In the genomic region with DNA sequence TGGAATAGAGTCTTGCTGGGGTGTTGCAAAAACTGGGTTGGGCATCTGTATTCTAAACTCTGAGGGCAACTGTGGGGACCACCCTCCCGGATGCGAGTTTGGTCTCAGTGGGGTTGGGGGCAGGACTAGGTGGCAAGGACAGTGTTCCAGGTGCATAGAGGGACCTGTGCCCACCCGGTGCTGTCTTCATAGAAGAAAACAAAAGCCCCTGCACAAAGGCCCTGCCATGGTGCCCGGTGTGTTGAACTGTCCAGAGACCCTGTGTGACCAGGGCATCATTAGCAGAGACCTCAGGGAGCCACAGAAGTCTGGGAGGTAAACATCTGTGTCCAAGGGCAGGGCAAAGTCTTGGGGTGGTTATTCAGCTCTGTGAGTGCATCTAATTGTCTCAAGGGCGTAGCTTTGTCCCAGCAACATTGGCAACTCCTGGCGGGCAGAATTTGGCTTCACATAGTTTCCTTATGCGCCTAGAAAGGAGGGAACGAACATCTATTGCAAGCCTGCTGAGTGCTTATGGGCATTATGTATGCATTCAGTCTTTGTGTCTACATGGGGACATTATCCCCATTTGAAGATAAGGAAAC, we compare ENCODE assay signal across 12 cellular contexts.
"Had no signal": no experiment of that assay in that cellular context is flagged by ENCODE, and none has a peak within 500 bp of the region (broad histone marks: within the 10 kb centered on the region; RNA-seq: fewer than 3 reads in every experiment).

No MANE protein-coding gene starts in this region.

- H3K4me3 ChIP-seq: hepatocyte, left ventricle myocardium inferior, testis had no signal

- H2AFZ ChIP-seq: hepatocyte had no signal

- H3K4me2 ChIP-seq: hepatocyte had no signal

- H3K27ac ChIP-seq: hepatocyte, left ventricle myocardium inferior, testis had no signal

- H3K36me3 ChIP-seq: left ventricle myocardium inferior had no signal

- H3K27ac Mint-ChIP-seq: activated B cell treated with CpG ODN at 0.5 μM for 24 hours; activated CD4-positive, alpha-beta T cell treated with anti-CD3 and anti-CD28 coated beads, Interleukin-2, amount 10 ng/mL, durations not matched to agents 24 days and 14 days; activated T-helper 1 cell treated with anti-CD3 and anti-CD28 coated beads, Interleukin-12 subunit alpha, Interleukin-12 subunit beta, Interleukin-2, Interleukin-4 antibody, amounts not matched to agents 30 ng/mL and 10 ng/mL and 1 ng/mL, durations not matched to agents 14 hours and 24 hours and 36 hours; naive thymus-derived CD8-positive, alpha-beta T cell; stimulated activated naive CD8-positive, alpha-beta T cell treated with anti-CD3 and anti-CD28 coated beads, Interleukin-15, amount 100 ng/mL, for 72 hours had no signal

- H3K79me2 ChIP-seq: hepatocyte had no signal

- ATAC-seq: naive thymus-derived CD8-positive, alpha-beta T cell; stimulated activated naive CD8-positive, alpha-beta T cell treated with anti-CD3 and anti-CD28 coated beads, Interleukin-15, amount 100 ng/mL, for 72 hours had no signal

- H3K4me1 Mint-ChIP-seq: activated B cell treated with CpG ODN at 0.5 μM for 24 hours; stimulated activated naive CD8-positive, alpha-beta T cell treated with anti-CD3 and anti-CD28 coated beads, Interleukin-15, amount 100 ng/mL, for 72 hours had no signal

- H3K27me3 ChIP-seq: hepatocyte, testis had no signal

- H3K36me3 Mint-ChIP-seq: naive thymus-derived CD8-positive, alpha-beta T cell had no signal

- DNase-seq: activated B cell treated with CpG ODN at 0.5 μM for 24 hours; activated CD4-positive, alpha-beta T cell treated with anti-CD3 and anti-CD28 coated beads, Interleukin-2, amount 10 ng/mL, durations not matched to agents 24 days and 14 days; activated CD8-positive, alpha-beta memory T cell treated with anti-CD3 and anti-CD28 coated beads, Interleukin-2, amount 50 U/mL, for 48 hours; activated naive CD4-positive, alpha-beta T cell treated with Interleukin-2 at 50 U/mL for 16 hours; dermis blood vessel endothelial cell; erythroblast; left ventricle myocardium inferior; naive thymus-derived CD8-positive, alpha-beta T cell; stimulated activated naive CD8-positive, alpha-beta T cell treated with anti-CD3 and anti-CD28 coated beads, Interleukin-15, amount 100 ng/mL, for 72 hours; testis had no signal

- H3K9me3 Mint-ChIP-seq: activated CD4-positive, alpha-beta T cell treated with anti-CD3 and anti-CD28 coated beads, Interleukin-2, amount 10 ng/mL, durations not matched to agents 24 days and 14 days; activated T-helper 1 cell treated with anti-CD3 and anti-CD28 coated beads, Interleukin-12 subunit alpha, Interleukin-12 subunit beta, Interleukin-2, Interleukin-4 antibody, amounts not matched to agents 30 ng/mL and 10 ng/mL and 1 ng/mL, durations not matched to agents 14 hours and 24 hours and 36 hours; stimulated activated naive CD8-positive, alpha-beta T cell treated with anti-CD3 and anti-CD28 coated beads, Interleukin-15, amount 100 ng/mL, for 72 hours had no signal

- H3K4me3 Mint-ChIP-seq: activated B cell treated with CpG ODN at 0.5 μM for 24 hours; activated CD4-positive, alpha-beta T cell treated with anti-CD3 and anti-CD28 coated beads, Interleukin-2, amount 10 ng/mL, durations not matched to agents 24 days and 14 days; activated T-helper 1 cell treated with anti-CD3 and anti-CD28 coated beads, Interleukin-12 subunit alpha, Interleukin-12 subunit beta, Interleukin-2, Interleukin-4 antibody, amounts not matched to agents 30 ng/mL and 10 ng/mL and 1 ng/mL, durations not matched to agents 14 hours and 24 hours and 36 hours; naive thymus-derived CD8-positive, alpha-beta T cell; stimulated activated naive CD8-positive, alpha-beta T cell treated with anti-CD3 and anti-CD28 coated beads, Interleukin-15, amount 100 ng/mL, for 72 hours had no signal

- H3K4me1 ChIP-seq: left ventricle myocardium inferior, testis had no signal
